Comparison of ENCODE assay signal across 1 cellular context in the genomic region with DNA sequence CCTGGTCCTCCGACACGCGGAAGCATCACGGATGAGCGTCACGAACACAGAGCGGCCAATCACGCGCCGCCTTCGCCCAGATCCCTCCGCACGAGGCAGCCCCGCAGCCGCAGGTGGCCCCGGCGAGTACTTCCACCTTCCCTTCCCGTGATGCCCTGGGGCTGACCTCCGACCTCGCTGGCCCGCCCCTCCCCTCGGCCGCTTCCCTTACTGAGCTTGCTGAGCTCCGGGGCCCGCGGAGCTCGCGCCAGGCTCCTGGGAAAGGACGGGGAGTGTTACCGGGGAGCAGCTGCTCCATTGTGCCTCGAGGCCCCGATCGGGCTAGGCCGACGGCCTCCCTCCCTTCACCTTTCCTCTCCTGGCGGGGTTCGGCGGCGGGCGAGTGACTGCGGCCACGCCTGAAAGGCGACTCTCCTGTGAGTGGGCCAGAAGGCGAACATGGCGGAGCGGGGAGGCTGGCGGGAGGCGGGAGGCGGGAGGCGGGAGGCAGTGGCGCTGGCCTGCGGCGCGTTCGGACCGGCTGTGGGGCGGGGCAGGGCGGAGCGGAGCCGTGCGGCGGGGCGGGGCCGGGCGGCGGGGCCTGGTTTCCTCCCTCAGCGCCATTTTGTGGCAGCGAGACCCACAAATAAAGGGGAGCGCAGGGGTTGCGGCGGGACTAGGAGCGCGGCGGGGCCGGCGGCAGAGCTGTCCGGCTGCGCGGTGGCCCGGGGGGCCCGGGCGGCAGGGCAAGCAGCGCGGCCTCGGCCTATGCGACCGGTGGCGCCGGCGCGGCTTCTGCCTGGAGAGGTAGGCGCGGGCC.
TF ChIP-seq lines count a peak whose summit lies in the region.

A gene (plus strand): TSS at position 589 of the 799 bp plus-strand sequence. CDS start 8,760 bp downstream, outside the sequence.

TF ChIP-seq in HepG2, 621 proteins besides CTCF, POLR2A, EP300 and RAD21 (continued from another document and continues in another):
- TF ChIP-seq, protein P1, sequence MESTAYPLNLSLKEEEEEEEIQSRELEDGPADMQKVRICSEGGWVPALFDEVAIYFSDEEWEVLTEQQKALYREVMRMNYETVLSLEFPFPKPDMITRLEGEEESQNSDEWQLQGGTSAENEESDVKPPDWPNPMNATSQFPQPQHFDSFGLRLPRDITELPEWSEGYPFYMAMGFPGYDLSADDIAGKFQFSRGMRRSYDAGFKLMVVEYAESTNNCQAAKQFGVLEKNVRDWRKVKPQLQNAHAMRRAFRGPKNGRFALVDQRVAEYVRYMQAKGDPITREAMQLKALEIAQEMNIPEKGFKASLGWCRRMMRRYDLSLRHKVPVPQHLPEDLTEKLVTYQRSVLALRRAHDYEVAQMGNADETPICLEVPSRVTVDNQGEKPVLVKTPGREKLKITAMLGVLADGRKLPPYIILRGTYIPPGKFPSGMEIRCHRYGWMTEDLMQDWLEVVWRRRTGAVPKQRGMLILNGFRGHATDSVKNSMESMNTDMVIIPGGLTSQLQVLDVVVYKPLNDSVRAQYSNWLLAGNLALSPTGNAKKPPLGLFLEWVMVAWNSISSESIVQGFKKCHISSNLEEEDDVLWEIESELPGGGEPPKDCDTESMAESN (CRISPR knock-in tag; conservative IDR thresholded peaks at IDR 0.05) = peak; percentile 98
- TF ChIP-seq, protein P2, sequence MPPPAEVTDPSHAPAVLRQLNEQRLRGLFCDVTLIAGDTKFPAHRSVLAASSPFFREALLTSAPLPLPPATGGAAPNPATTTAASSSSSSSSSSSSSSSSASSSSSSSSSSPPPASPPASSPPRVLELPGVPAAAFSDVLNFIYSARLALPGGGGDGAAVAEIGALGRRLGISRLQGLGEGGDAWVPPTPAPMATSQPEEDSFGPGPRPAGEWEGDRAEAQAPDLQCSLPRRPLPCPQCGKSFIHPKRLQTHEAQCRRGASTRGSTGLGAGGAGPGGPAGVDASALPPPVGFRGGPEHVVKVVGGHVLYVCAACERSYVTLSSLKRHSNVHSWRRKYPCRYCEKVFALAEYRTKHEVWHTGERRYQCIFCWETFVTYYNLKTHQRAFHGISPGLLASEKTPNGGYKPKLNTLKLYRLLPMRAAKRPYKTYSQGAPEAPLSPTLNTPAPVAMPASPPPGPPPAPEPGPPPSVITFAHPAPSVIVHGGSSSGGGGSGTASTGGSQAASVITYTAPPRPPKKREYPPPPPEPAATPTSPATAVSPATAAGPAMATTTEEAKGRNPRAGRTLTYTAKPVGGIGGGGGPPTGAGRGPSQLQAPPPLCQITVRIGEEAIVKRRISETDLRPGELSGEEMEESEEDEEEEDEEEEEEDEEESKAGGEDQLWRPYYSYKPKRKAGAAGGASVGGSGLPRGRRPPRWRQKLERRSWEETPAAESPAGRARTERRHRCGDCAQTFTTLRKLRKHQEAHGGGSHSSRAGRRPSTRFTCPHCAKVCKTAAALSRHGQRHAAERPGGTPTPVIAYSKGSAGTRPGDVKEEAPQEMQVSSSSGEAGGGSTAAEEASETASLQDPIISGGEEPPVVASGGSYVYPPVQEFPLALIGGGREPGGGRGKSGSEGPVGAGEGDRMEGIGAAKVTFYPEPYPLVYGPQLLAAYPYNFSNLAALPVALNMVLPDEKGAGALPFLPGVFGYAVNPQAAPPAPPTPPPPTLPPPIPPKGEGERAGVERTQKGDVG (CRISPR knock-in tag; IDR thresholded peaks at IDR 0.05; ENCODE audit: borderline replicate concordance) = peak; percentile 99
- peak; percentile 34; the same call in 1 of the 2 replicates for TF ChIP-seq ZNF3 (CRISPR knock-in tag; IDR thresholded peaks at IDR 0.05)
- no peak for TF ChIP-seq MTA3 (CRISPR knock-in tag; IDR thresholded peaks at IDR 0.05)
- 0 out of 2 replicates have a peak, but pooled peaks have one; percentile 23 for TF ChIP-seq ZNF720 (CRISPR knock-in tag; IDR thresholded peaks at IDR 0.05)
- no peak; the same call in 1 of the 2 replicates for TF ChIP-seq SMAD9 (CRISPR knock-in tag; IDR thresholded peaks at IDR 0.05)
- TF ChIP-seq, protein P3, sequence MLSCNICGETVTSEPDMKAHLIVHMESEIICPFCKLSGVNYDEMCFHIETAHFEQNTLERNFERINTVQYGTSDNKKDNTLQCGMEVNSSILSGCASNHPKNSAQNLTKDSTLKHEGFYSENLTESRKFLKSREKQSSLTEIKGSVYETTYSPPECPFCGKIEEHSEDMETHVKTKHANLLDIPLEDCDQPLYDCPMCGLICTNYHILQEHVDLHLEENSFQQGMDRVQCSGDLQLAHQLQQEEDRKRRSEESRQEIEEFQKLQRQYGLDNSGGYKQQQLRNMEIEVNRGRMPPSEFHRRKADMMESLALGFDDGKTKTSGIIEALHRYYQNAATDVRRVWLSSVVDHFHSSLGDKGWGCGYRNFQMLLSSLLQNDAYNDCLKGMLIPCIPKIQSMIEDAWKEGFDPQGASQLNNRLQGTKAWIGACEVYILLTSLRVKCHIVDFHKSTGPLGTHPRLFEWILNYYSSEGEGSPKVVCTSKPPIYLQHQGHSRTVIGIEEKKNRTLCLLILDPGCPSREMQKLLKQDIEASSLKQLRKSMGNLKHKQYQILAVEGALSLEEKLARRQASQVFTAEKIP (CRISPR knock-in tag; IDR thresholded peaks at IDR 0.05; ENCODE audit: borderline replicate concordance) = no peak
- TF ChIP-seq, protein P4, sequence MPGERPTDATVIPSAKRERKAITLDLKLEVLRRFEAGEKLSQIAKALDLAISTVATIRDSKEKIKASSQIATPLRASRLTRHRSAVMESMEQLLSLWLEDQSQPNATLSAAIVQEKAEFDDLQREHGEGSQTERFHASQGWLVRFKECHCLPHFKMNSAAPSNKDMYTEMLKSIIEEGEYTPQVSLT (CRISPR knock-in tag; IDR thresholded peaks at IDR 0.05; ENCODE audit: borderline replicate concordance, low read depth) = no peak; the same call in 1 of the 2 replicates
- TF ChIP-seq, protein P5, sequence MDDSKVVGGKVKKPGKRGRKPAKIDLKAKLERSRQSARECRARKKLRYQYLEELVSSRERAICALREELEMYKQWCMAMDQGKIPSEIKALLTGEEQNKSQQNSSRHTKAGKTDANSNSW (CRISPR knock-in tag; IDR thresholded peaks at IDR 0.05; ENCODE audit: borderline replicate concordance) = peak; percentile 98; the same call in 1 of the 2 replicates
- TF ChIP-seq AGO2 (optimal IDR thresholded peaks at IDR 0.05; ENCODE audit: low read depth, low read length) = peak; percentile 93
- peak; percentile 98 for TF ChIP-seq SMAD3 (CRISPR knock-in tag; IDR thresholded peaks at IDR 0.05)
- peak; percentile 97 for TF ChIP-seq PITX1 (CRISPR knock-in tag; IDR thresholded peaks at IDR 0.05)
- TF ChIP-seq, protein P6, sequence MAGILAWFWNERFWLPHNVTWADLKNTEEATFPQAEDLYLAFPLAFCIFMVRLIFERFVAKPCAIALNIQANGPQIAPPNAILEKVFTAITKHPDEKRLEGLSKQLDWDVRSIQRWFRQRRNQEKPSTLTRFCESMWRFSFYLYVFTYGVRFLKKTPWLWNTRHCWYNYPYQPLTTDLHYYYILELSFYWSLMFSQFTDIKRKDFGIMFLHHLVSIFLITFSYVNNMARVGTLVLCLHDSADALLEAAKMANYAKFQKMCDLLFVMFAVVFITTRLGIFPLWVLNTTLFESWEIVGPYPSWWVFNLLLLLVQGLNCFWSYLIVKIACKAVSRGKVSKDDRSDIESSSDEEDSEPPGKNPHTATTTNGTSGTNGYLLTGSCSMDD (CRISPR knock-in tag; IDR thresholded peaks at IDR 0.05) = peak; percentile 97
- peak; percentile 91 for TF ChIP-seq ATF1 (CRISPR knock-in tag; IDR thresholded peaks at IDR 0.05)
- TF ChIP-seq ZBTB7A (CRISPR knock-in tag; IDR thresholded peaks at IDR 0.05) = no peak
- TF ChIP-seq, protein P7, sequence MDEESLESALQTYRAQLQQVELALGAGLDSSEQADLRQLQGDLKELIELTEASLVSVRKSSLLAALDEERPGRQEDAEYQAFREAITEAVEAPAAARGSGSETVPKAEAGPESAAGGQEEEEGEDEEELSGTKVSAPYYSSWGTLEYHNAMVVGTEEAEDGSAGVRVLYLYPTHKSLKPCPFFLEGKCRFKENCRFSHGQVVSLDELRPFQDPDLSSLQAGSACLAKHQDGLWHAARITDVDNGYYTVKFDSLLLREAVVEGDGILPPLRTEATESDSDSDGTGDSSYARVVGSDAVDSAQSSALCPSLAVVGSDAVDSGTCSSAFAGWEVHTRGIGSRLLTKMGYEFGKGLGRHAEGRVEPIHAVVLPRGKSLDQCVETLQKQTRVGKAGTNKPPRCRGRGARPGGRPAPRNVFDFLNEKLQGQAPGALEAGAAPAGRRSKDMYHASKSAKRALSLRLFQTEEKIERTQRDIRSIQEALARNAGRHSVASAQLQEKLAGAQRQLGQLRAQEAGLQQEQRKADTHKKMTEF (CRISPR knock-in tag; IDR thresholded peaks at IDR 0.05) = peak; percentile 100
- TF ChIP-seq, protein P8, sequence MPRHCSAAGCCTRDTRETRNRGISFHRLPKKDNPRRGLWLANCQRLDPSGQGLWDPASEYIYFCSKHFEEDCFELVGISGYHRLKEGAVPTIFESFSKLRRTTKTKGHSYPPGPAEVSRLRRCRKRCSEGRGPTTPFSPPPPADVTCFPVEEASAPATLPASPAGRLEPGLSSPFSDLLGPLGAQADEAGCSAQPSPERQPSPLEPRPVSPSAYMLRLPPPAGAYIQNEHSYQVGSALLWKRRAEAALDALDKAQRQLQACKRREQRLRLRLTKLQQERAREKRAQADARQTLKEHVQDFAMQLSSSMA (CRISPR knock-in tag; IDR thresholded peaks at IDR 0.05) = peak; percentile 96; the same call in 1 of the 2 replicates
- TF ChIP-seq, protein P9, sequence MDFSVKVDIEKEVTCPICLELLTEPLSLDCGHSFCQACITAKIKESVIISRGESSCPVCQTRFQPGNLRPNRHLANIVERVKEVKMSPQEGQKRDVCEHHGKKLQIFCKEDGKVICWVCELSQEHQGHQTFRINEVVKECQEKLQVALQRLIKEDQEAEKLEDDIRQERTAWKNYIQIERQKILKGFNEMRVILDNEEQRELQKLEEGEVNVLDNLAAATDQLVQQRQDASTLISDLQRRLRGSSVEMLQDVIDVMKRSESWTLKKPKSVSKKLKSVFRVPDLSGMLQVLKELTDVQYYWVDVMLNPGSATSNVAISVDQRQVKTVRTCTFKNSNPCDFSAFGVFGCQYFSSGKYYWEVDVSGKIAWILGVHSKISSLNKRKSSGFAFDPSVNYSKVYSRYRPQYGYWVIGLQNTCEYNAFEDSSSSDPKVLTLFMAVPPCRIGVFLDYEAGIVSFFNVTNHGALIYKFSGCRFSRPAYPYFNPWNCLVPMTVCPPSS (IDR thresholded peaks at IDR 0.05) = no peak
- TF ChIP-seq FLYWCH1 (CRISPR knock-in tag; IDR thresholded peaks at IDR 0.05) = no peak
- TF ChIP-seq SMARCE1 (IDR thresholded peaks at IDR 0.05; ENCODE audit: borderline replicate concordance) = no peak
- TF ChIP-seq ZFP37 (CRISPR knock-in tag; IDR thresholded peaks at IDR 0.05; ENCODE audit: borderline replicate concordance) = peak; percentile 99
- peak; percentile 95 for TF ChIP-seq NR2F6 (IDR thresholded peaks at IDR 0.05)
- peak; percentile 99 for TF ChIP-seq NR2F6 (CRISPR knock-in tag; IDR thresholded peaks at IDR 0.05)
- TF ChIP-seq PHF20 (CRISPR knock-in tag; IDR thresholded peaks at IDR 0.05) = peak; percentile 90
- peak; percentile 81 for TF ChIP-seq HNF4A (CRISPR knock-in tag; IDR thresholded peaks at IDR 0.05)
- TF ChIP-seq MIER2 (CRISPR knock-in tag; IDR thresholded peaks at IDR 0.05) = peak; percentile 77; the same call in 1 of the 2 replicates
- no peak; the same call in 1 of the 2 replicates for TF ChIP-seq ZNF30 (CRISPR knock-in tag; IDR thresholded peaks at IDR 0.05)
- TF ChIP-seq, protein P10, sequence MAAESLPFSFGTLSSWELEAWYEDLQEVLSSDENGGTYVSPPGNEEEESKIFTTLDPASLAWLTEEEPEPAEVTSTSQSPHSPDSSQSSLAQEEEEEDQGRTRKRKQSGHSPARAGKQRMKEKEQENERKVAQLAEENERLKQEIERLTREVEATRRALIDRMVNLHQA (CRISPR knock-in tag; IDR thresholded peaks at IDR 0.05) = no peak; the same call in 1 of the 2 replicates
- TF ChIP-seq, protein P11, sequence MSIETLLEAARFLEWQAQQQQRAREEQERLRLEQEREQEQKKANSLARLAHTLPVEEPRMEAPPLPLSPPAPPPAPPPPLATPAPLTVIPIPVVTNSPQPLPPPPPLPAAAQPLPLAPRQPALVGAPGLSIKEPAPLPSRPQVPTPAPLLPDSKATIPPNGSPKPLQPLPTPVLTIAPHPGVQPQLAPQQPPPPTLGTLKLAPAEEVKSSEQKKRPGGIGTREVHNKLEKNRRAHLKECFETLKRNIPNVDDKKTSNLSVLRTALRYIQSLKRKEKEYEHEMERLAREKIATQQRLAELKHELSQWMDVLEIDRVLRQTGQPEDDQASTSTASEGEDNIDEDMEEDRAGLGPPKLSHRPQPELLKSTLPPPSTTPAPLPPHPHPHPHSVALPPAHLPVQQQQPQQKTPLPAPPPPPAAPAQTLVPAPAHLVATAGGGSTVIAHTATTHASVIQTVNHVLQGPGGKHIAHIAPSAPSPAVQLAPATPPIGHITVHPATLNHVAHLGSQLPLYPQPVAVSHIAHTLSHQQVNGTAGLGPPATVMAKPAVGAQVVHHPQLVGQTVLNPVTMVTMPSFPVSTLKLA (IDR thresholded peaks at IDR 0.05) = peak; percentile 83
- no peak; the same call in 1 of the 2 replicates for TF ChIP-seq CHCHD3 (CRISPR knock-in tag; IDR thresholded peaks at IDR 0.05)
- peak; percentile 93 for TF ChIP-seq TGIF2 (CRISPR knock-in tag; IDR thresholded peaks at IDR 0.05)
- peak; percentile 96 for TF ChIP-seq CENPT (CRISPR knock-in tag; IDR thresholded peaks at IDR 0.05; ENCODE audit: low read depth)
- peak; percentile 98; the same call in 1 of the 2 replicates for TF ChIP-seq NFATC3 (CRISPR knock-in tag; IDR thresholded peaks at IDR 0.05)
- peak; percentile 43; the same call in 1 of the 2 replicates for TF ChIP-seq DPF2 (CRISPR knock-in tag; IDR thresholded peaks at IDR 0.05; ENCODE audit: borderline replicate concordance, low read depth)
- TF ChIP-seq ZNF558 (CRISPR knock-in tag; IDR thresholded peaks at IDR 0.05; ENCODE audit: borderline replicate concordance) = peak; percentile 62; the same call in 1 of the 2 replicates
- peak; percentile 96; the same call in 1 of the 2 replicates for TF ChIP-seq ZNF615 (CRISPR knock-in tag; IDR thresholded peaks at IDR 0.05; ENCODE audit: borderline replicate concordance)
- TF ChIP-seq KAT8 (CRISPR knock-in tag; IDR thresholded peaks at IDR 0.05) = peak; percentile 97
- TF ChIP-seq ZNF775 (CRISPR knock-in tag; IDR thresholded peaks at IDR 0.05; ENCODE audit: borderline replicate concordance) = peak; percentile 95
- no peak; the same call in 1 of the 2 replicates for TF ChIP-seq ZNF780A (CRISPR knock-in tag; IDR thresholded peaks at IDR 0.05)
- TF ChIP-seq, protein P12, sequence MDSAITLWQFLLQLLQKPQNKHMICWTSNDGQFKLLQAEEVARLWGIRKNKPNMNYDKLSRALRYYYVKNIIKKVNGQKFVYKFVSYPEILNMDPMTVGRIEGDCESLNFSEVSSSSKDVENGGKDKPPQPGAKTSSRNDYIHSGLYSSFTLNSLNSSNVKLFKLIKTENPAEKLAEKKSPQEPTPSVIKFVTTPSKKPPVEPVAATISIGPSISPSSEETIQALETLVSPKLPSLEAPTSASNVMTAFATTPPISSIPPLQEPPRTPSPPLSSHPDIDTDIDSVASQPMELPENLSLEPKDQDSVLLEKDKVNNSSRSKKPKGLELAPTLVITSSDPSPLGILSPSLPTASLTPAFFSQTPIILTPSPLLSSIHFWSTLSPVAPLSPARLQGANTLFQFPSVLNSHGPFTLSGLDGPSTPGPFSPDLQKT (CRISPR knock-in tag; IDR thresholded peaks at IDR 0.05; ENCODE audit: borderline replicate concordance) = peak; percentile 84; the same call in 1 of the 2 replicates
- TF ChIP-seq PCBP2 (optimal IDR thresholded peaks at IDR 0.05; ENCODE audit: low read depth, low read length, poor library complexity, severe bottlenecking) = no peak
